Comparison of ENCODE assay signal across 8 cellular contexts in genomic region chr4:26584725-26585124, GRCh38. TPM values are rescaled to one million over a fixed set of nuclear protein-coding genes. Genes with fewer than 3 reads are reported as not detected.
A peak's percentile ranks its signal among the peaks of the same experiment; 100 is the strongest.
DNase-seq lines count a peak whose midpoint lies in the region; ATAC-seq, FAIRE-seq and TF ChIP-seq lines count a peak whose summit lies in the region.

No MANE protein-coding gene starts in this region.

- H3K36me3 ChIP-seq in adrenal gland (replicated peaks in 1 of 2) (no peaks in the 10 kb centered on the region), left lung (no peaks in the 10 kb centered on the region), thyroid gland (no peaks in the 10 kb centered on the region)

- H3K4me3 Mint-ChIP-seq in activated T-cell treated with anti-CD3 and anti-CD28 coated beads, Interleukin-2, amount 50 U/mL, for 4 hours = peak overlapping the region; percentile 96

- no peak for ATAC-seq in activated T-cell treated with anti-CD3 and anti-CD28 coated beads, Interleukin-2, amount 50 U/mL, for 4 hours
- no peak for ATAC-seq in left lung

- H3K27ac ChIP-seq in adrenal gland = peak overlapping the region in 2 of 5 donors; percentile 76 to 80
- H3K27ac ChIP-seq in left lung = peak overlapping the region in 1 of 2 donors; percentile 73
- H3K27ac ChIP-seq in thyroid gland = no peak overlapping the region

- TF ChIP-seq POLR2A in adrenal gland (IDR thresholded peaks at IDR 0.05) (no peak), thyroid gland (IDR thresholded peaks at IDR 0.05) (no peak), H54 (IDR thresholded peaks at IDR 0.05; ENCODE audit: low read depth, low read length) (no peak)

- 26 to 35% (median 33%) methylated on average over 4 of the region's 4 CpGs for WGBS in adrenal gland, 4 donors
- 31 to 33% methylated on average over 4 of the region's 4 CpGs for WGBS in thyroid gland, 2 donors

- no peak for TF ChIP-seq CTCF in adrenal gland (IDR thresholded peaks at IDR 0.05)
- no peak for TF ChIP-seq CTCF in left lung (IDR thresholded peaks at IDR 0.05)
- no peak for TF ChIP-seq CTCF in thyroid gland (IDR thresholded peaks at IDR 0.05)

- no peak for DNase-seq in activated T-cell treated with anti-CD3 and anti-CD28 coated beads, Interleukin-2, amount 50 U/mL, for 4 hours
- DNase-seq in activated T-cell treated with anti-CD3 and anti-CD28 coated beads for 4 hours = no peak
- DNase-seq in adrenal gland = no peak
- no peak for DNase-seq in left lung
- no peak for DNase-seq in thyroid gland
- no peak for DNase-seq in H54 (ENCODE audit: insufficient read length, low spot score)
- no peak for DNase-seq in nucleus accumbens (lab: John Stamatoyannopoulos, UW)
- no peak for DNase-seq in LoVo (ENCODE audit: low spot score)

- no peak for FAIRE-seq in H54 (lab: Jason Lieb, UNC)

- peaks cover 4% of the 10 kb centered on the region for H3K36me3 Mint-ChIP-seq in activated T-cell treated with anti-CD3 and anti-CD28 coated beads, Interleukin-2, amount 50 U/mL, for 4 hours (ENCODE audit: insufficient read depth)

- H3K27me3 ChIP-seq in adrenal gland (no peaks in the 10 kb centered on the region), left lung (no peaks in the 10 kb centered on the region), thyroid gland (no peaks in the 10 kb centered on the region)

- H3K4me3 ChIP-seq in adrenal gland = peak overlapping the region in 3 of 4 donors; percentile 70 to 96 (median 79)
- H3K4me3 ChIP-seq in left lung = peak overlapping the region; percentile 63 to 83
- H3K4me3 ChIP-seq in thyroid gland (replicated peaks in 1 of 3) = peak overlapping the region; percentile 50 to 96 (median 60)

- no peaks in the 10 kb centered on the region for H3K9me3 Mint-ChIP-seq in activated T-cell treated with anti-CD3 and anti-CD28 coated beads, Interleukin-2, amount 50 U/mL, for 4 hours

- H3K9me3 ChIP-seq in adrenal gland (replicated peaks in 1 of 3) (no peaks in the 10 kb centered on the region), left lung (no peaks in the 10 kb centered on the region), thyroid gland (no peaks in the 10 kb centered on the region)

- intact Hi-C loops in adrenal gland (cut with DNase I) (no loop called here), left lung (cut with DNase I) (no loop called here), thyroid gland (cut with DNase I) (no loop called here)

- H3K4me1 ChIP-seq in adrenal gland (replicated peaks in 1 of 2) = peaks cover 11 to 21% of the 10 kb centered on the region in 2 donors
- H3K4me1 ChIP-seq in left lung = peaks cover 8 to 16% of the 10 kb centered on the region in 2 donors
- peaks cover 8 to 11% of the 10 kb centered on the region in 2 donors for H3K4me1 ChIP-seq in thyroid gland

- peaks cover 28% of the 10 kb centered on the region for H3K4me1 Mint-ChIP-seq in activated T-cell treated with anti-CD3 and anti-CD28 coated beads, Interleukin-2, amount 50 U/mL, for 4 hours (ENCODE audit: low read depth)

- H3K27me3 Mint-ChIP-seq in activated T-cell treated with anti-CD3 and anti-CD28 coated beads, Interleukin-2, amount 50 U/mL, for 4 hours (ENCODE audit: low read depth) = no peaks in the 10 kb centered on the region

RNA-seq across cellular contexts. Expression of gene TBC1D19, which starts 0.8 kb away (rescaled TPM):
- 1 to 10 TPM; 3.0 to 4.6 (median 3.9) TPM for total RNA-seq in activated T-cell treated with anti-CD3 and anti-CD28 coated beads, Interleukin-2, amount 50 U/mL, for 4 hours
- total RNA-seq in adrenal gland = 10 to 100 TPM in 7 of 8 donors, 1 to 10 TPM in 1; 8.4 to 37.0 (median 14.4) TPM
- 10 to 100 TPM in 1 of 3 donors, 1 to 10 TPM in 2; 3.5 to 20.9 (median 4.4) TPM for polyA plus RNA-seq in adrenal gland
- 10 to 100 TPM in 1 of 2 donors, 1 to 10 TPM in 1; 9.5 to 14.3 TPM for total RNA-seq in left lung
- total RNA-seq in thyroid gland = 10 to 100 TPM; 25.0 to 31.8 (median 31.4) TPM
